ENCODE assay signal across 25 cellular contexts in the genomic region with DNA sequence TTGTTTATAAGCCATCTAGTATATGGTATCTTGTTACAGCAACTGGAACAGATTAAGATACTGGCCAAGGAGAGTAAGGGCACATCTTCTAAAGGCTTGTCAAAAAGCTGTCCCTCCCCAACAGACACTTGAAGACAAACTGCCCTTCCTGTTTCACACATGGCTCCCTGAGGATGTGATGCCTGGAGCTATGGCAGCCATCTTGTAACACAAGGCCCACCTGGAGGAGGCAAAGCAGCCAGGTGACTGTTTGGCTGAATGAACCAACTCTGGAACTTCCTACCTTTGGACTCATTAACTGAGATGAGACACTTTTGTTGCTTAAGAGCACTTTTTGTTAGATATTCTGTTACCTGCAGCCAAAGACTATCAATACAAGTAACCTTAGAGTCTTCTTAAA. TPM values are rescaled to one million over a fixed set of nuclear protein-coding genes. Genes with fewer than 3 reads are reported as not detected.
"Had no signal": no experiment of that assay in that cellular context is flagged by ENCODE, and none has a peak within 500 bp of the region (broad histone marks: within the 10 kb centered on the region; RNA-seq: fewer than 3 reads in every experiment).

No MANE protein-coding gene starts in this region.

- H3K36me3 ChIP-seq: neural progenitor cell, ovary, sigmoid colon, thoracic aorta, thyroid gland, upper lobe of left lung, vagina had no signal

- H2AFZ ChIP-seq: neural progenitor cell, parathyroid adenoma had no signal

- H3K27me3 ChIP-seq: ovary, right lobe of liver, vagina had no signal

- DNase-seq: occipital lobe; ovary; posterior cingulate gyrus; psoas muscle; right cardiac atrium; right lobe of liver; sigmoid colon; small intestine; stimulated activated CD4-positive, alpha-beta T cell treated with anti-CD3 and anti-CD28 coated beads, Interleukin-15, amount 100 ng/mL, for 24 hours; stimulated activated CD4-positive, alpha-beta T cell treated with anti-CD3 and anti-CD28 coated beads, Interleukin-2, amount 100 ng/mL, for 24 hours; stimulated activated CD4-positive, alpha-beta T cell treated with anti-CD3 and anti-CD28 coated beads, Interleukin-2, amount 100 ng/mL, for 48 hours; stimulated activated CD4-positive, alpha-beta T cell treated with anti-CD3 and anti-CD28 coated beads, Interleukin-4, amount 100 ng/mL, for 24 hours; stimulated activated naive B cell treated with anti-CD40 and anti-IgM and Interleukin-4, amounts not matched to agents 10 μg/mL and 1 μg/mL and 100 μg/mL, for 72 hours; stimulated activated naive CD4-positive, alpha-beta T cell treated with Interleukin-2 at 50 U/mL for 16 hours; stomach; thyroid gland; trophoblast cell; upper lobe of left lung had no signal

- H3K9me3 ChIP-seq: psoas muscle, right lobe of liver, sigmoid colon, stomach, thoracic aorta, thyroid gland, tibial nerve, upper lobe of left lung, vagina had no signal

- FAIRE-seq: small intestine, urothelium cell line had no signal

- H3K27ac ChIP-seq: neural progenitor cell, ovary, parathyroid adenoma, psoas muscle, right lobe of liver, sigmoid colon, stomach, thoracic aorta, thyroid gland, tibial nerve, upper lobe of left lung, vagina had no signal

- H3K79me2 ChIP-seq: parathyroid adenoma had no signal

- H3K9ac ChIP-seq: neural progenitor cell, parathyroid adenoma had no signal

- H3K4me1 ChIP-seq: parathyroid adenoma, psoas muscle had no signal

- ATAC-seq: right cardiac atrium; right lobe of liver; stimulated activated effector memory CD8-positive, alpha-beta T cell treated with anti-CD3 and anti-CD28 coated beads, Interleukin-12 subunit alpha, Interleukin-12 subunit beta, amount 100 ng/mL, for 72 hours; stimulated activated naive B cell treated with anti-CD40 and anti-IgM and Interleukin-4, amounts not matched to agents 10 μg/mL and 1 μg/mL and 100 μg/mL, for 72 hours had no signal

- H3K4me3 ChIP-seq: neural progenitor cell, ovary, psoas muscle, right lobe of liver, sigmoid colon, stomach, thoracic aorta, thyroid gland, tibial nerve, upper lobe of left lung, vagina had no signal

RNA-seq across cellular contexts. Expression of gene SNORC, which starts 54.4 kb away (rescaled TPM):
- total RNA-seq: vagina had no signal
